ENCODE assay signal across 33 cellular contexts in genomic region chr15:89799011-89799924, GRCh38. TPM values are rescaled to one million over a fixed set of nuclear protein-coding genes. Genes with fewer than 3 reads are reported as not detected.
DNase-seq lines count a peak whose midpoint lies in the region; ATAC-seq and TF ChIP-seq lines count a peak whose summit lies in the region.
"Had no signal": no experiment of that assay in that cellular context is flagged by ENCODE, and none has a peak within 500 bp of the region (broad histone marks: within the 10 kb centered on the region; RNA-seq: fewer than 3 reads in every experiment).

No MANE protein-coding gene starts in this region.

- H3K4me3 Mint-ChIP-seq in memory B cell (no peak overlapping the region), osteocyte (ENCODE audit: unreplicated experiment) (no peak overlapping the region)
- no peak overlapping the region for H3K4me3 Mint-ChIP-seq in stimulated activated naive B cell treated with anti-CD40 and anti-IgM and Interleukin-4, amounts not matched to agents 10 μg/mL and 1 μg/mL and 100 μg/mL, for 72 hours
- H3K4me3 Mint-ChIP-seq: activated CD4-positive, alpha-beta T cell treated with anti-CD3 and anti-CD28 coated beads, Interleukin-2, amount 10 ng/mL, durations not matched to agents 7 days and 5 days; activated naive CD8-positive, alpha-beta T cell; CD4-positive, alpha-beta T cell; naive thymus-derived CD4-positive, alpha-beta T cell; T-cell had no signal

- H3K36me3 Mint-ChIP-seq in memory B cell = peaks cover 5% of the 10 kb centered on the region
- no peaks in the 10 kb centered on the region for H3K36me3 Mint-ChIP-seq in stimulated activated naive B cell treated with anti-CD40 and anti-IgM and Interleukin-4, amounts not matched to agents 10 μg/mL and 1 μg/mL and 100 μg/mL, for 72 hours
- H3K36me3 Mint-ChIP-seq in osteocyte (ENCODE audit: unreplicated experiment) = peaks cover 40% of the 10 kb centered on the region
- H3K36me3 Mint-ChIP-seq: activated naive CD8-positive, alpha-beta T cell; T-cell had no signal

- no peak overlapping the region for H3K4me3 ChIP-seq in body of pancreas
- H3K4me3 ChIP-seq: ascending aorta, esophagus squamous epithelium, SJCRH30 had no signal

- ATAC-seq in left cardiac atrium (no peak), body of pancreas (no peak), memory B cell (ENCODE audit: low read depth) (peak; percentile 63)
- peak; percentile 53 to 69 for ATAC-seq in stimulated activated naive B cell treated with anti-CD40 and anti-IgM and Interleukin-4, amounts not matched to agents 10 μg/mL and 1 μg/mL and 100 μg/mL, for 72 hours (replicated peaks)
- ATAC-seq: foreskin keratinocyte; naive thymus-derived CD4-positive, alpha-beta T cell; T-cell had no signal

- no peak for TF ChIP-seq POLR2A in body of pancreas (IDR thresholded peaks at IDR 0.05)

- H3K36me3 ChIP-seq in body of pancreas (replicated peaks in 1 of 2; ENCODE audit: insufficient read depth in 1 of 2, low read depth in 2 of 2) = peaks cover 5 to 15% of the 10 kb centered on the region in 2 donors
- H3K36me3 ChIP-seq: ascending aorta, esophagus squamous epithelium, SJCRH30, WERI-Rb-1 had no signal

- H3K9me3 Mint-ChIP-seq in memory B cell (peaks cover 6% of the 10 kb centered on the region), osteocyte (ENCODE audit: unreplicated experiment) (peaks cover 5% of the 10 kb centered on the region)
- no peaks in the 10 kb centered on the region for H3K9me3 Mint-ChIP-seq in stimulated activated naive B cell treated with anti-CD40 and anti-IgM and Interleukin-4, amounts not matched to agents 10 μg/mL and 1 μg/mL and 100 μg/mL, for 72 hours
- H3K9me3 Mint-ChIP-seq: activated CD4-positive, alpha-beta T cell treated with anti-CD3 and anti-CD28 coated beads, Interleukin-2, amount 10 ng/mL, durations not matched to agents 7 days and 5 days had no signal

- H3K4me1 ChIP-seq in body of pancreas = peaks cover 75% of the 10 kb centered on the region
- H3K4me1 ChIP-seq: ascending aorta, foreskin keratinocyte had no signal

- 81 to 88% methylated on average over 12 to 20 of the region's 20 CpGs for WGBS in body of pancreas, 2 donors

- no peaks in the 10 kb centered on the region for H3K27me3 ChIP-seq in body of pancreas
- H3K27me3 ChIP-seq: ascending aorta, foreskin keratinocyte, SJCRH30 had no signal

- H3K4me1 Mint-ChIP-seq in memory B cell (peaks cover 15% of the 10 kb centered on the region), osteocyte (ENCODE audit: unreplicated experiment) (peaks cover 40% of the 10 kb centered on the region)
- peaks cover 0 to 6% of the 10 kb centered on the region in 2 donors for H3K4me1 Mint-ChIP-seq in stimulated activated naive B cell treated with anti-CD40 and anti-IgM and Interleukin-4, amounts not matched to agents 10 μg/mL and 1 μg/mL and 100 μg/mL, for 72 hours
- H3K4me1 Mint-ChIP-seq: T-cell had no signal

- H3K27ac Mint-ChIP-seq in memory B cell = no peak overlapping the region
- H3K27ac Mint-ChIP-seq in stimulated activated naive B cell treated with anti-CD40 and anti-IgM and Interleukin-4, amounts not matched to agents 10 μg/mL and 1 μg/mL and 100 μg/mL, for 72 hours = no peak overlapping the region
- H3K27ac Mint-ChIP-seq in osteocyte (ENCODE audit: unreplicated experiment) = no peak overlapping the region
- H3K27ac Mint-ChIP-seq: activated CD4-positive, alpha-beta T cell treated with anti-CD3 and anti-CD28 coated beads, Interleukin-2, amount 10 ng/mL, durations not matched to agents 7 days and 5 days; activated naive CD8-positive, alpha-beta T cell; CD4-positive, alpha-beta T cell; T-cell had no signal

- TF ChIP-seq CTCF in body of pancreas (IDR thresholded peaks at IDR 0.05) (no peak), osteocyte (IDR thresholded peaks at IDR 0.05) (no peak)

- no peaks in the 10 kb centered on the region for H3K9me3 ChIP-seq in body of pancreas
- H3K9me3 ChIP-seq: esophagus squamous epithelium, SJCRH30 had no signal

- peak; percentile 38 for DNase-seq in cardiac septum (ENCODE audit: low spot score)
- no peak for DNase-seq in left cardiac atrium
- peak in 2 of 4 donors; percentile 50 to 65 for DNase-seq in body of pancreas
- DNase-seq in memory B cell (ENCODE audit: low spot score in 2 of 2) = no peak
- no peak for DNase-seq in stimulated activated naive B cell treated with anti-CD40 and anti-IgM and Interleukin-4, amounts not matched to agents 10 μg/mL and 1 μg/mL and 100 μg/mL, for 72 hours
- no peak for DNase-seq in head of caudate nucleus
- DNase-seq in osteocyte (ENCODE audit: extremely low spot score, unreplicated experiment) = no peak
- DNase-seq in SIG-M5 (lab: John Stamatoyannopoulos, UW) = no peak
- DNase-seq: activated CD4-positive, alpha-beta T cell treated with anti-CD3 and anti-CD28 coated beads, Interleukin-2, amount 10 ng/mL, durations not matched to agents 7 days and 5 days; activated effector memory CD4-positive, alpha-beta T cell treated with anti-CD3 and anti-CD28 coated beads, Interleukin-2, amount 50 U/mL, for 16 hours; activated T-cell treated with anti-CD3 and anti-CD28 coated beads, Interleukin-2, amount 50 U/mL, for 1 hour; caudate nucleus; CD4-positive, alpha-beta T cell; dermis blood vessel endothelial cell; DMS79 treated with DMSO at 0.1 percent for 48 hours; esophagus squamous epithelium; foreskin keratinocyte; GDM1; naive thymus-derived CD4-positive, alpha-beta T cell; NCI-H1092; NCI-H1694; NCI-H446 treated with DMSO at 0.1 percent for 48 hours; NCI-H774; occipital lobe; SJCRH30; stimulated activated naive CD4-positive, alpha-beta T cell; T-cell; WERI-Rb-1 had no signal

- peak overlapping the region in 3 of 4 donors; percentile 6 to 34 (median 25) for H3K27ac ChIP-seq in body of pancreas
- H3K27ac ChIP-seq: ascending aorta, esophagus squamous epithelium, foreskin keratinocyte, SJCRH30, WERI-Rb-1 had no signal

- intact Hi-C loops in cardiac septum (cut with DNase I) (no loop called here), left cardiac atrium (cut with DNase I) (no loop called here), body of pancreas (cut with DNase I) (no loop called here), head of caudate nucleus (cut with DNase I) (no loop called here)

- peaks cover 16% of the 10 kb centered on the region for H3K27me3 Mint-ChIP-seq in memory B cell
- peaks cover 13% of the 10 kb centered on the region in 2 donors for H3K27me3 Mint-ChIP-seq in stimulated activated naive B cell treated with anti-CD40 and anti-IgM and Interleukin-4, amounts not matched to agents 10 μg/mL and 1 μg/mL and 100 μg/mL, for 72 hours
- no peaks in the 10 kb centered on the region for H3K27me3 Mint-ChIP-seq in osteocyte (ENCODE audit: unreplicated experiment)
- H3K27me3 Mint-ChIP-seq: activated naive CD8-positive, alpha-beta T cell had no signal

RNA-seq across cellular contexts. Expression of gene ANPEP, which starts 15.4 kb away (rescaled TPM):
- total RNA-seq in cardiac septum = 4.3 TPM
- 10 to 100 TPM in 1 of 2 donors, 1 to 10 TPM in 1; 5.6 to 21.0 TPM for total RNA-seq in left cardiac atrium
- total RNA-seq in body of pancreas = 100 to 1,000 TPM; 361 to 733 TPM
- total RNA-seq in osteocyte = 93.1 and 95.4 TPM in 2 replicates

RNA-seq across cellular contexts. Expression of gene MESP2, which starts 23.1 kb away (rescaled TPM):
- total RNA-seq in cardiac septum (0.19 TPM), left cardiac atrium (under 1 TPM; 0.16 to 0.56 TPM), body of pancreas (1 to 10 TPM in 1 of 2 donors, not detected in 1; 1.8 TPM), osteocyte (not detected in 2 replicates)
- total RNA-seq: activated CD4-positive, alpha-beta T cell treated with anti-CD3 and anti-CD28 coated beads, Interleukin-2, amount 10 ng/mL, durations not matched to agents 7 days and 5 days; ascending aorta; CD4-positive, alpha-beta T cell; dermis blood vessel endothelial cell; naive thymus-derived CD4-positive, alpha-beta T cell; occipital lobe; pulmonary artery endothelial cell; SJCRH30; T-cell; temporal lobe; urinary bladder had no signal

RNA-seq across cellular contexts. Expression of gene MESP1, which starts 48.2 kb away (rescaled TPM):
- total RNA-seq in cardiac septum = 0.86 TPM
- 10 to 100 TPM in 1 of 2 donors, 1 to 10 TPM in 1; 4.7 to 10.5 TPM for total RNA-seq in left cardiac atrium
- 1 to 10 TPM; 2.1 to 4.3 TPM for total RNA-seq in body of pancreas
- total RNA-seq in osteocyte = 2.1 and 2.2 TPM in 2 replicates
- total RNA-seq: SJCRH30, urinary bladder had no signal

Comparison
In these comparisons a context has a peak if more than half of its experiments do, and no peak if none do; other contexts are left out.
1. ATAC-seq: peak in memory B cell (single experiment) and stimulated activated naive B cell treated with anti-CD40 and anti-IgM and Interleukin-4, amounts not matched to agents 10 μg/mL and 1 μg/mL and 100 μg/mL, for 72 hours (2 of 2); none in left cardiac atrium (0 of 2) and body of pancreas (single experiment).